Comparison of ENCODE assay signal across 10 cellular contexts in the genomic region with DNA sequence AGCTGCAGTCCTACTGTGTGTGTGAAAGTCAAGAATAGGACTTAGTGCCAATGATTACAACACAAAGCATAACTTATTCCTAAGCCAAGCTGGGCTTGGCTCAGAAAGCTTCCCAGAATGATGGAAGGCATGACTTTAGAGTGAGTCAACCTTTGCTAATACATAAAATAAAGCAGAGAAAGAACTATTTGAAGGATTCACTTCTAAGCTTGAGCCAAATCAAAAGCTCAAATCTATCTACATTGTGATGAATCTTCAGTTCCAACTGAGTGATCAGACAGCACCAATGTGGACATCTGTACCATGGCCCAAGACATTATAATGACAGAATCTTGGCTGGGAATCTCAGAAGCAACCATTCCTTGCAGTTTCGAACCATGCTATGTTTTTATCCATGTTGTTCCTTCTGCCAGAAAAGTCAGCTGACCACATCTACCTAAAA. TPM values are rescaled to one million over a fixed set of nuclear protein-coding genes. Genes with fewer than 3 reads are reported as not detected.
DNase-seq lines count a peak whose midpoint lies in the region; ATAC-seq and TF ChIP-seq lines count a peak whose summit lies in the region.
"Had no signal": no experiment of that assay in that cellular context is flagged by ENCODE, and none has a peak within 500 bp of the region (broad histone marks: within the 10 kb centered on the region; RNA-seq: fewer than 3 reads in every experiment).

No MANE protein-coding gene starts in this region.

- H3K27me3 ChIP-seq in CD8-positive, alpha-beta T cell (ENCODE audit: insufficient read depth, low read length), result no peaks in the 10 kb centered on the region
- no peaks in the 10 kb centered on the region for H3K27me3 ChIP-seq in MG63

- peaks cover 16% of the 10 kb centered on the region for H3K36me3 Mint-ChIP-seq in CD8-positive, alpha-beta T cell

- intact Hi-C loops in CD8-positive, alpha-beta T cell (cut with DNase I, micrococcal nuclease), result loop anchor here in 1 of 2 experiments (5.0 kb wide), 1 partner anchor 75 kb away; the partner anchor contains the start of genes SGSM2 and TSR1

- no peaks in the 10 kb centered on the region for H3K36me3 ChIP-seq in CD8-positive, alpha-beta T cell (ENCODE audit: insufficient read depth, low read length)
- no peaks in the 10 kb centered on the region for H3K36me3 ChIP-seq in MG63

- H3K4me3 ChIP-seq in CD8-positive, alpha-beta T cell (ENCODE audit: low read depth, low read length), result no peak overlapping the region
- H3K4me3 ChIP-seq in MG63 (no peak overlapping the region), coronary artery (no peak overlapping the region)

- peak overlapping the region; percentile 82 for H3K27ac Mint-ChIP-seq in CD8-positive, alpha-beta T cell
- H3K27ac Mint-ChIP-seq: memory B cell had no signal

- H3K9me3 ChIP-seq in CD8-positive, alpha-beta T cell (ENCODE audit: low read length), result no peaks in the 10 kb centered on the region
- no peaks in the 10 kb centered on the region for H3K9me3 ChIP-seq in MG63

- no peak for ATAC-seq in CD8-positive, alpha-beta T cell
- ATAC-seq in omental fat pad (ENCODE audit: low FRiP score), result peak; percentile 54
- no peak for ATAC-seq in GM21723 (IDR thresholded peaks at IDR 0.05; ENCODE audit: unreplicated experiment)
- no peak for ATAC-seq in GM19023 (IDR thresholded peaks at IDR 0.05; ENCODE audit: unreplicated experiment)
- no peak for ATAC-seq in HG03045 (IDR thresholded peaks at IDR 0.05; ENCODE audit: unreplicated experiment)

- H3K4me1 ChIP-seq in CD8-positive, alpha-beta T cell (ENCODE audit: insufficient read depth, low read length), result peaks cover 85% of the 10 kb centered on the region

- peak overlapping the region; percentile 88 for H3K27ac ChIP-seq in CD8-positive, alpha-beta T cell (ENCODE audit: low read depth, low read length)
- H3K27ac ChIP-seq in coronary artery, result peak overlapping the region; percentile 10 to 62

- no peak overlapping the region for H3K4me3 Mint-ChIP-seq in CD8-positive, alpha-beta T cell
- H3K4me3 Mint-ChIP-seq: memory B cell had no signal

- CTCF ChIA-PET in CD8-positive, alpha-beta T cell (lab: Charles Lee), result interaction anchor here (1.5 to 11.2 kb wide), 4 partner anchors 8 to 206 kb away, joined by 5 to 124 read pairs (median 60); partner anchors contain the start of gene HIC1

- TF ChIP-seq CTCF in CD8-positive, alpha-beta T cell (IDR thresholded peaks at IDR 0.05), result no peak
- TF ChIP-seq CTCF in coronary artery (IDR thresholded peaks at IDR 0.05), result no peak
- no peak for TF ChIP-seq CTCF in omental fat pad (IDR thresholded peaks at IDR 0.05)

- H3K9me3 Mint-ChIP-seq in CD8-positive, alpha-beta T cell, result no peaks in the 10 kb centered on the region
- H3K9me3 Mint-ChIP-seq: memory B cell had no signal

- no peaks in the 10 kb centered on the region for H3K27me3 Mint-ChIP-seq in CD8-positive, alpha-beta T cell (ENCODE audit: low read depth)
- H3K27me3 Mint-ChIP-seq: memory B cell had no signal

- H3K4me1 Mint-ChIP-seq in CD8-positive, alpha-beta T cell (ENCODE audit: low read depth), result peaks cover 85% of the 10 kb centered on the region

- POLR2A ChIA-PET in CD8-positive, alpha-beta T cell (lab: Charles Lee), result interaction anchor here (1.0 kb wide), 1 partner anchor 21 kb away, joined by 3 read pairs; no protein-coding TSS in a partner anchor

- DNase-seq in CD8-positive, alpha-beta T cell, result no peak
- DNase-seq in MG63, result peak; percentile 48
- DNase-seq in coronary artery (ENCODE audit: low spot score), result no peak
- no peak for DNase-seq in omental fat pad (ENCODE audit: low spot score)
- no peak for DNase-seq in NCI-H2227 (lab: John Stamatoyannopoulos, UW; ENCODE audit: unreplicated experiment)
- DNase-seq: NCI-H524 had no signal

RNA-seq across cellular contexts. Expression of gene SMG6, which starts 41.4 kb away (rescaled TPM):
- 10 to 100 TPM; 36.1 to 37.8 TPM for total RNA-seq in CD8-positive, alpha-beta T cell
- 15.3 and 24.9 TPM in 2 replicates for total RNA-seq in MG63 (2014; rRNA removed; shearing (Covaris generic); ENCODE audit: low replicate concordance)
- 10 to 100 TPM; 19.1 to 36.1 (median 25.1) TPM for total RNA-seq in omental fat pad

RNA-seq across cellular contexts. Expression of gene SRR, which starts 41.6 kb away (rescaled TPM):
- 1 to 10 TPM; 1.8 to 2.9 TPM for total RNA-seq in CD8-positive, alpha-beta T cell
- 26.5 and 34.3 TPM in 2 replicates for total RNA-seq in MG63 (2014; rRNA removed; shearing (Covaris generic); ENCODE audit: low replicate concordance)
- total RNA-seq in omental fat pad, result 10 to 100 TPM in 1 of 4 donors, 1 to 10 TPM in 3; 5.0 to 14.9 (median 7.2) TPM
